Comparison of ENCODE assay signal across 9 cellular contexts in genomic region chr18:63518178-63519012, GRCh38. TPM values are rescaled to one million over a fixed set of nuclear protein-coding genes. Genes with fewer than 3 reads are reported as not detected.
DNase-seq lines count a peak whose midpoint lies in the region; ATAC-seq and TF ChIP-seq lines count a peak whose summit lies in the region.
"Had no signal": no experiment of that assay in that cellular context is flagged by ENCODE, and none has a peak within 500 bp of the region (broad histone marks: within the 10 kb centered on the region; RNA-seq: fewer than 3 reads in every experiment).

No MANE protein-coding gene starts in this region.

- in situ Hi-C loops in transverse colon (cut with MboI; ENCODE audit: low pct_ligation_motif_present in 1 of 4, low pct_unique_long_range_greater_than_20kb in 1 of 4, low sequenced_read_pairs in 3 of 4): loop anchor here (25.0 kb wide), 3 partner anchors 319 to 469 kb away; partner anchors contain the start of gene HMSD (in 1 of the 4)

- H3K4me1 Mint-ChIP-seq in activated CD8-positive, alpha-beta memory T cell treated with anti-CD3 and anti-CD28 coated beads, Interleukin-2, amount 10 ng/mL, durations not matched to agents 7 days and 5 days: no peaks in the 10 kb centered on the region
- H3K4me1 Mint-ChIP-seq in nephron progenitor cell: peaks cover 17% of the 10 kb centered on the region

- no peak overlapping the region for H3K27ac Mint-ChIP-seq in activated CD8-positive, alpha-beta memory T cell treated with anti-CD3 and anti-CD28 coated beads, Interleukin-2, amount 10 ng/mL, durations not matched to agents 7 days and 5 days
- no peak overlapping the region for H3K27ac Mint-ChIP-seq in nephron progenitor cell

- H3K4me3 Mint-ChIP-seq in activated CD8-positive, alpha-beta memory T cell treated with anti-CD3 and anti-CD28 coated beads, Interleukin-2, amount 10 ng/mL, durations not matched to agents 7 days and 5 days: no peak overlapping the region
- H3K4me3 Mint-ChIP-seq in nephron progenitor cell: no peak overlapping the region

- no peak overlapping the region for H2AFZ ChIP-seq in DND-41 (ENCODE audit: low read depth, low read length)

- no peaks in the 10 kb centered on the region for H3K9me3 Mint-ChIP-seq in activated CD8-positive, alpha-beta memory T cell treated with anti-CD3 and anti-CD28 coated beads, Interleukin-2, amount 10 ng/mL, durations not matched to agents 7 days and 5 days (ENCODE audit: low read depth)
- no peaks in the 10 kb centered on the region for H3K9me3 Mint-ChIP-seq in nephron progenitor cell

- no peak for TF ChIP-seq POLR2A in transverse colon (IDR thresholded peaks at IDR 0.05)

- DNase-seq in DND-41 (peak; percentile 59), HuH-7.5 (ENCODE audit: low spot score) (peak; percentile 7), NT2/D1 (ENCODE audit: low read depth, low spot score) (peak; percentile 57), nephron progenitor cell (peak; percentile 69), transverse colon (peak; percentile 50)
- DNase-seq in activated CD8-positive, alpha-beta memory T cell treated with anti-CD3 and anti-CD28 coated beads, Interleukin-2, amount 10 ng/mL, durations not matched to agents 7 days and 5 days: peak; percentile 70

- no peak for TF ChIP-seq EP300 in transverse colon (IDR thresholded peaks at IDR 0.05; ENCODE audit: low read depth)

- no peak overlapping the region for H3K4me3 ChIP-seq in DND-41 (ENCODE audit: low read depth in 1 of 2, low read length in 2 of 2)
- H3K4me3 ChIP-seq in NT2/D1 (ENCODE audit: insufficient read length, low read depth): no peak overlapping the region
- no peak overlapping the region for H3K4me3 ChIP-seq in transverse colon

- no peaks in the 10 kb centered on the region for H4K20me1 ChIP-seq in DND-41 (ENCODE audit: insufficient read depth, low read length)

- intact Hi-C loops in transverse colon (cut with DNase I; ENCODE audit: low total_unique reads): loop anchor here (5.0 kb wide), 1 partner anchor 324 kb away; no protein-coding TSS in a partner anchor

- no peaks in the 10 kb centered on the region for H3K36me3 Mint-ChIP-seq in activated CD8-positive, alpha-beta memory T cell treated with anti-CD3 and anti-CD28 coated beads, Interleukin-2, amount 10 ng/mL, durations not matched to agents 7 days and 5 days
- H3K36me3 Mint-ChIP-seq in nephron progenitor cell (ENCODE audit: low read depth): no peaks in the 10 kb centered on the region

- peak; percentile 90 for TF ChIP-seq CTCF in DND-41 (IDR thresholded peaks at IDR 0.05; ENCODE audit: borderline replicate concordance, extremely low read depth, low read length, poor library complexity, severe bottlenecking)
- peak; percentile 72 for TF ChIP-seq CTCF in nephron progenitor cell (IDR thresholded peaks at IDR 0.05)
- TF ChIP-seq CTCF in transverse colon (IDR thresholded peaks at IDR 0.05): peak; percentile 73 to 79 (median 77)

- H3K27ac ChIP-seq in DND-41 (ENCODE audit: low read length) (no peak overlapping the region), transverse colon (no peak overlapping the region)
- H3K27ac ChIP-seq: epithelial cell of prostate had no signal

- H3K36me3 ChIP-seq in DND-41 (ENCODE audit: insufficient read depth, low read length): no peaks in the 10 kb centered on the region
- H3K36me3 ChIP-seq in NT2/D1 (ENCODE audit: insufficient read depth, insufficient read length, low read length): no peaks in the 10 kb centered on the region
- H3K36me3 ChIP-seq in transverse colon: no peaks in the 10 kb centered on the region

- no peaks in the 10 kb centered on the region for H3K79me2 ChIP-seq in DND-41 (ENCODE audit: insufficient read depth, low read length)

- H3K27me3 ChIP-seq in DND-41 (ENCODE audit: insufficient read depth, low read length, poor library complexity) (peaks cover 45% of the 10 kb centered on the region), NT2/D1 (ENCODE audit: insufficient read depth, insufficient read length) (no peaks in the 10 kb centered on the region), transverse colon (no peaks in the 10 kb centered on the region)

- peaks cover 38% of the 10 kb centered on the region for H3K27me3 Mint-ChIP-seq in activated CD8-positive, alpha-beta memory T cell treated with anti-CD3 and anti-CD28 coated beads, Interleukin-2, amount 10 ng/mL, durations not matched to agents 7 days and 5 days
- peaks cover 18% of the 10 kb centered on the region for H3K27me3 Mint-ChIP-seq in nephron progenitor cell (ENCODE audit: low read depth, poor library complexity)

- no peak overlapping the region for H3K9ac ChIP-seq in DND-41 (ENCODE audit: low read depth, low read length)
- no peak overlapping the region for H3K9ac ChIP-seq in NT2/D1 (ENCODE audit: insufficient read length, low read depth)

- H3K9me3 ChIP-seq in DND-41 (ENCODE audit: insufficient read depth, low read length, severe bottlenecking) (no peaks in the 10 kb centered on the region), NT2/D1 (ENCODE audit: insufficient read depth, low read length) (no peaks in the 10 kb centered on the region), transverse colon (no peaks in the 10 kb centered on the region)

- ATAC-seq in DND-41 (ENCODE audit: insufficient read depth, low read depth) (peak; percentile 94), GM21529 (IDR thresholded peaks at IDR 0.05; ENCODE audit: unreplicated experiment) (peak; percentile 97), esophagus mucosa (peak; percentile 74)
- peak; percentile 91 for ATAC-seq in activated CD8-positive, alpha-beta memory T cell treated with anti-CD3 and anti-CD28 coated beads, Interleukin-2, amount 10 ng/mL, durations not matched to agents 7 days and 5 days

- no peaks in the 10 kb centered on the region for H3K4me1 ChIP-seq in DND-41 (ENCODE audit: insufficient read depth, low read length)
- H3K4me1 ChIP-seq in NT2/D1 (ENCODE audit: insufficient read depth, insufficient read length): no peaks in the 10 kb centered on the region
- peaks cover 0 to 4% (median 2%) of the 10 kb centered on the region in 4 donors for H3K4me1 ChIP-seq in transverse colon

- CTCF ChIA-PET in activated CD8-positive, alpha-beta memory T cell treated with anti-CD3 and anti-CD28 coated beads, Interleukin-2, amount 10 ng/mL, durations not matched to agents 7 days and 5 days (lab: Charles Lee): interaction anchor here (0.6 to 7.3 kb wide), 33 partner anchors 9 to 1221 kb away, joined by 3 to 105 read pairs (median 4); no protein-coding TSS in a partner anchor

- WGBS in transverse colon (ENCODE audit: low coverage in 1 of 2), 2 donors: 26 to 27% methylated on average over 13 to 16 of the region's 16 CpGs

- no peak overlapping the region for H3K4me2 ChIP-seq in DND-41 (ENCODE audit: insufficient read depth, low read length)

RNA-seq across cellular contexts. Expression of gene SERPINB12, which starts 23.8 kb away (rescaled TPM):
- not detected for total RNA-seq in activated CD8-positive, alpha-beta memory T cell treated with anti-CD3 and anti-CD28 coated beads, Interleukin-2, amount 10 ng/mL, durations not matched to agents 7 days and 5 days
- total RNA-seq in esophagus mucosa (0.60 TPM), transverse colon (not detected)

RNA-seq across cellular contexts. Expression of gene SERPINB5, which starts 41.6 kb away (rescaled TPM):
- not detected for total RNA-seq in activated CD8-positive, alpha-beta memory T cell treated with anti-CD3 and anti-CD28 coated beads, Interleukin-2, amount 10 ng/mL, durations not matched to agents 7 days and 5 days
- total RNA-seq in esophagus mucosa (213 TPM), transverse colon (1 to 10 TPM in 3 of 4 donors, under 1 TPM in 1; 0.79 to 3.6 (median 1.2) TPM)

Comparison
In these comparisons a context has a peak if more than half of its experiments do, and no peak if none do; other contexts are left out.
1. DNase-seq: peak in every context shown above with its lines; median percentile 70 in activated CD8-positive, alpha-beta memory T cell treated with anti-CD3 and anti-CD28 coated beads, Interleukin-2, amount 10 ng/mL, durations not matched to agents 7 days and 5 days; 69 in nephron progenitor cell; 59 in DND-41; 57 in NT2/D1; 50 in transverse colon; 7 in HuH-7.5.
2. RNA of gene SERPINB5, which starts 41.6 kb away (total RNA-seq): 213 TPM in esophagus mucosa (single experiment); 0.79 to 3.6 TPM in transverse colon and not detected in activated CD8-positive, alpha-beta memory T cell treated with anti-CD3 and anti-CD28 coated beads, Interleukin-2, amount 10 ng/mL, durations not matched to agents 7 days and 5 days; every median in the first group is over 10 times any median in the second.
3. Peak in every context shown above with its lines, with median percentiles within 50 percentile points of each other: ATAC-seq and CTCF ChIP-seq.